In genomic region chr12:52245962-52246577, GRCh38 we compare ENCODE assay signal across 15 cellular contexts. TPM values are rescaled to one million over a fixed set of nuclear protein-coding genes. Genes with fewer than 3 reads are reported as not detected.
DNase-seq lines count a peak whose midpoint lies in the region; ATAC-seq and TF ChIP-seq lines count a peak whose summit lies in the region.
"Had no signal": no experiment of that assay in that cellular context is flagged by ENCODE, and none has a peak within 500 bp of the region (broad histone marks: within the 10 kb centered on the region; RNA-seq: fewer than 3 reads in every experiment).

No MANE protein-coding gene starts in this region.

- H3K4me2 ChIP-seq in skeletal muscle satellite cell (ENCODE audit: low read length): peak overlapping the region; percentile 35

- no peak for ATAC-seq in CD8-positive, alpha-beta T cell
- no peak for ATAC-seq in GM19324 (IDR thresholded peaks at IDR 0.05; ENCODE audit: low FRiP score, unreplicated experiment)
- ATAC-seq: lower lobe of right lung had no signal

- H3K4me1 ChIP-seq in adrenal gland (replicated peaks in 1 of 2) (peaks cover 44 to 56% of the 10 kb centered on the region in 2 donors), skeletal muscle satellite cell (ENCODE audit: control insufficient read depth, insufficient read depth, low read length) (peaks cover 75% of the 10 kb centered on the region), endodermal cell (ENCODE audit: control insufficient read depth, insufficient read depth, low read length) (peaks cover 4% of the 10 kb centered on the region)
- H3K4me1 ChIP-seq in CD8-positive, alpha-beta T cell (ENCODE audit: insufficient read depth, low read length): peaks cover 11% of the 10 kb centered on the region

- no peaks in the 10 kb centered on the region for H3K9me3 ChIP-seq in adrenal gland (replicated peaks in 1 of 3)
- H3K9me3 ChIP-seq in skeletal muscle satellite cell (replicated peaks; ENCODE audit: low read length): no peaks in the 10 kb centered on the region
- no peaks in the 10 kb centered on the region for H3K9me3 ChIP-seq in CD8-positive, alpha-beta T cell (ENCODE audit: low read length)
- H3K9me3 ChIP-seq in endodermal cell (ENCODE audit: control insufficient read depth, low read length): no peaks in the 10 kb centered on the region
- H3K9me3 ChIP-seq: lower lobe of right lung had no signal

- TF ChIP-seq CTCF in adrenal gland (IDR thresholded peaks at IDR 0.05) (no peak), endodermal cell (conservative IDR thresholded peaks at IDR 0.05) (no peak)
- no peak for TF ChIP-seq CTCF in CD8-positive, alpha-beta T cell (IDR thresholded peaks at IDR 0.05)

- H3K9ac ChIP-seq in skeletal muscle satellite cell (ENCODE audit: low read depth, low read length) (no peak overlapping the region), endodermal cell (ENCODE audit: extremely low read depth, low read length, poor library complexity, severe bottlenecking) (no peak overlapping the region)

- no peak for TF ChIP-seq POLR2A in adrenal gland (IDR thresholded peaks at IDR 0.05)

- peaks cover 13% of the 10 kb centered on the region for H3K36me3 Mint-ChIP-seq in activated CD4-positive, alpha-beta T cell treated with anti-CD3 and anti-CD28 coated beads, Interleukin-2, amount 10 ng/mL, durations not matched to agents 24 days and 14 days (ENCODE audit: low read depth)
- H3K36me3 Mint-ChIP-seq in CD8-positive, alpha-beta T cell: no peaks in the 10 kb centered on the region
- no peaks in the 10 kb centered on the region for H3K36me3 Mint-ChIP-seq in endodermal cell (ENCODE audit: low read depth)

- CTCF ChIA-PET in CD8-positive, alpha-beta T cell (lab: Charles Lee): no interaction called here

- POLR2A ChIA-PET in CD8-positive, alpha-beta T cell (lab: Charles Lee): interaction anchor here (0.8 kb wide), 1 partner anchor 10 kb away, joined by 3 read pairs; no protein-coding TSS in a partner anchor

- intact Hi-C loops in activated CD4-positive, alpha-beta T cell treated with anti-CD3 and anti-CD28 coated beads, Interleukin-2, amount 10 ng/mL, durations not matched to agents 24 days and 14 days (cut with micrococcal nuclease): loop anchor here (10.0 kb wide), 1 partner anchor 271 kb away; no protein-coding TSS in a partner anchor
- intact Hi-C loops in adrenal gland (cut with DNase I): no loop called here
- intact Hi-C loops in CD8-positive, alpha-beta T cell (cut with DNase I, micrococcal nuclease): no loop called here

- H3K27ac ChIP-seq in adrenal gland (peak overlapping the region in 4 of 5 donors; percentile 73 to 92 (median 85)), endodermal cell (ENCODE audit: low read depth, low read length) (no peak overlapping the region)
- H3K27ac ChIP-seq in CD8-positive, alpha-beta T cell (ENCODE audit: low read depth, low read length): no peak overlapping the region

- H3K4me3 Mint-ChIP-seq in activated CD4-positive, alpha-beta T cell treated with anti-CD3 and anti-CD28 coated beads, Interleukin-2, amount 10 ng/mL, durations not matched to agents 24 days and 14 days: peak overlapping the region; percentile 91
- no peak overlapping the region for H3K4me3 Mint-ChIP-seq in CD8-positive, alpha-beta T cell
- H3K4me3 Mint-ChIP-seq in endodermal cell: no peak overlapping the region

- no peaks in the 10 kb centered on the region for H3K27me3 Mint-ChIP-seq in activated CD4-positive, alpha-beta T cell treated with anti-CD3 and anti-CD28 coated beads, Interleukin-2, amount 10 ng/mL, durations not matched to agents 24 days and 14 days
- H3K27me3 Mint-ChIP-seq in CD8-positive, alpha-beta T cell (ENCODE audit: low read depth): peaks cover 31% of the 10 kb centered on the region
- H3K27me3 Mint-ChIP-seq in endodermal cell (ENCODE audit: insufficient read depth): peaks cover 36% of the 10 kb centered on the region

- no peaks in the 10 kb centered on the region for H3K9me3 Mint-ChIP-seq in activated CD4-positive, alpha-beta T cell treated with anti-CD3 and anti-CD28 coated beads, Interleukin-2, amount 10 ng/mL, durations not matched to agents 24 days and 14 days
- no peaks in the 10 kb centered on the region for H3K9me3 Mint-ChIP-seq in CD8-positive, alpha-beta T cell
- no peaks in the 10 kb centered on the region for H3K9me3 Mint-ChIP-seq in endodermal cell

- WGBS in adrenal gland, 4 donors: 72 to 91% (median 79%) methylated on average over 6 to 7 of the region's 7 CpGs
- 83 to 84% methylated on average over 2 to 7 of the region's 7 CpGs for WGBS in endodermal cell (ENCODE audit: insufficient coverage in 1 of 2, insufficient read length in 1 of 2), 2 experiments

- H3K27me3 ChIP-seq in adrenal gland: no peaks in the 10 kb centered on the region
- H3K27me3 ChIP-seq in skeletal muscle satellite cell (ENCODE audit: control insufficient read depth, insufficient read depth, low read length): no peaks in the 10 kb centered on the region
- peaks cover 4% of the 10 kb centered on the region for H3K27me3 ChIP-seq in CD8-positive, alpha-beta T cell (ENCODE audit: insufficient read depth, low read length)
- H3K27me3 ChIP-seq in endodermal cell (ENCODE audit: control insufficient read depth, insufficient read depth, low read length, poor library complexity, severe bottlenecking): peaks cover 26% of the 10 kb centered on the region

- H3K27ac Mint-ChIP-seq in activated CD4-positive, alpha-beta T cell treated with anti-CD3 and anti-CD28 coated beads, Interleukin-2, amount 10 ng/mL, durations not matched to agents 24 days and 14 days: peak overlapping the region; percentile 99
- no peak overlapping the region for H3K27ac Mint-ChIP-seq in CD8-positive, alpha-beta T cell
- no peak overlapping the region for H3K27ac Mint-ChIP-seq in endodermal cell

- H3K4me3 ChIP-seq in adrenal gland: no peak overlapping the region
- no peak overlapping the region for H3K4me3 ChIP-seq in skeletal muscle satellite cell (ENCODE audit: low read length)
- no peak overlapping the region for H3K4me3 ChIP-seq in CD8-positive, alpha-beta T cell (ENCODE audit: low read depth, low read length)
- no peak overlapping the region for H3K4me3 ChIP-seq in endodermal cell (ENCODE audit: low read length)
- H3K4me3 ChIP-seq: lower lobe of right lung had no signal

- DNase-seq in activated CD4-positive, alpha-beta T cell treated with anti-CD3 and anti-CD28 coated beads, Interleukin-2, amount 10 ng/mL, durations not matched to agents 24 days and 14 days: no peak
- DNase-seq in activated CD4-positive, alpha-beta T cell treated with anti-CD3 and anti-CD28 coated beads, Interleukin-2, amount 50 U/mL, for 1 hour: no peak
- DNase-seq in M059J (ENCODE audit: low read depth): peak; percentile 60
- no peak for DNase-seq in adrenal gland
- no peak for DNase-seq in CD8-positive, alpha-beta T cell
- DNase-seq in endodermal cell: no peak
- DNase-seq: activated CD4-positive, alpha-beta T cell treated with anti-CD3 and anti-CD28 coated beads for 1 hour; activated naive CD4-positive, alpha-beta T cell; erythroblast; lower lobe of right lung; NCI-H146; NK-92 treated with Interleukin-12 subunit alpha and Interleukin-12 subunit beta, amount 100 ng/mL, for 24 hours had no signal

- H3K36me3 ChIP-seq in adrenal gland (replicated peaks in 1 of 2) (no peaks in the 10 kb centered on the region), skeletal muscle satellite cell (ENCODE audit: insufficient read depth, low read length) (no peaks in the 10 kb centered on the region), endodermal cell (ENCODE audit: control insufficient read depth, insufficient read depth, low read length) (no peaks in the 10 kb centered on the region)
- H3K36me3 ChIP-seq in CD8-positive, alpha-beta T cell (ENCODE audit: insufficient read depth, low read length): no peaks in the 10 kb centered on the region

- H3K4me1 Mint-ChIP-seq in activated CD4-positive, alpha-beta T cell treated with anti-CD3 and anti-CD28 coated beads, Interleukin-2, amount 10 ng/mL, durations not matched to agents 24 days and 14 days: peaks cover 75% of the 10 kb centered on the region
- peaks cover 17% of the 10 kb centered on the region for H3K4me1 Mint-ChIP-seq in CD8-positive, alpha-beta T cell (ENCODE audit: low read depth)
- peaks cover 19% of the 10 kb centered on the region for H3K4me1 Mint-ChIP-seq in endodermal cell

RNA-seq across cellular contexts. Expression of gene KRT7, which starts 13.0 kb away (rescaled TPM):
- 12.3 and 15.8 TPM in 2 replicates for total RNA-seq in activated CD4-positive, alpha-beta T cell treated with anti-CD3 and anti-CD28 coated beads, Interleukin-2, amount 10 ng/mL, durations not matched to agents 24 days and 14 days
- 3.0 and 8.4 TPM in 2 replicates for total RNA-seq in M059J (2014; rRNA removed; shearing (Covaris generic))
- total RNA-seq in adrenal gland (10 to 100 TPM in 2 of 8 donors, 1 to 10 TPM in 6; 1.3 to 13.5 (median 8.4) TPM), endodermal cell (1 to 10 TPM in 1 of 2 donors, not detected in 1; 1.5 TPM)
- polyA plus RNA-seq in adrenal gland: 10 to 100 TPM in 2 of 3 donors, 1 to 10 TPM in 1; 2.1 to 34.8 (median 12.1) TPM
- 2.3 and 12.5 TPM in 2 replicates for total RNA-seq in skeletal muscle satellite cell (2012; rRNA removed)
- total RNA-seq in CD8-positive, alpha-beta T cell: not detected
- polyA plus RNA-seq in endodermal cell (2013, experiment 1 of 2): 1.6 TPM
- 0.37 TPM for polyA plus RNA-seq in endodermal cell (2013, experiment 2 of 2)
- total RNA-seq: cerebellum had no signal

RNA-seq across cellular contexts. Expression of gene KRT86, which starts 28.4 kb away (rescaled TPM):
- total RNA-seq in activated CD4-positive, alpha-beta T cell treated with anti-CD3 and anti-CD28 coated beads, Interleukin-2, amount 10 ng/mL, durations not matched to agents 24 days and 14 days: 0.44 and 0.64 TPM in 2 replicates
- 5.8 and 8.1 TPM in 2 replicates for total RNA-seq in M059J (2014; rRNA removed; shearing (Covaris generic))
- total RNA-seq in adrenal gland (1 to 10 TPM in 5 of 8 donors, under 1 TPM in 3; 0.69 to 6.2 (median 1.4) TPM), endodermal cell (not detected)
- 1 to 10 TPM in 1 of 3 donors, under 1 TPM in 1, not detected in 1; 0.61 to 1.4 TPM for polyA plus RNA-seq in adrenal gland
- 0.22 TPM in 1 of 2 replicates, not detected in the other for total RNA-seq in skeletal muscle satellite cell (2012; rRNA removed)
- total RNA-seq in CD8-positive, alpha-beta T cell: under 1 TPM; 0.31 to 0.54 TPM
- polyA plus RNA-seq in endodermal cell (2013, experiment 1 of 2): not detected
- not detected for polyA plus RNA-seq in endodermal cell (2013, experiment 2 of 2)
- total RNA-seq: cerebellum had no signal

RNA-seq across cellular contexts. Expression of gene KRT81, which starts 45.3 kb away (rescaled TPM):
- not detected in 2 replicates for total RNA-seq in activated CD4-positive, alpha-beta T cell treated with anti-CD3 and anti-CD28 coated beads, Interleukin-2, amount 10 ng/mL, durations not matched to agents 24 days and 14 days
- total RNA-seq in M059J (2014; rRNA removed; shearing (Covaris generic)): 320 and 412 TPM in 2 replicates
- total RNA-seq in adrenal gland (under 1 TPM in 2 of 8 donors, not detected in 6; 0.25 to 0.42 TPM), endodermal cell (not detected)
- polyA plus RNA-seq in adrenal gland: not detected
- total RNA-seq in skeletal muscle satellite cell (2012; rRNA removed): under 0.01 TPM in 1 of 2 replicates, not detected in the other
- total RNA-seq in CD8-positive, alpha-beta T cell: not detected
- not detected for polyA plus RNA-seq in endodermal cell (2013, experiment 1 of 2)
- polyA plus RNA-seq in endodermal cell (2013, experiment 2 of 2): not detected
- total RNA-seq: cerebellum, lower lobe of right lung had no signal

RNA-seq across cellular contexts. Expression of gene KRT80, which starts 54.3 kb away (rescaled TPM):
- not detected in 2 replicates for total RNA-seq in activated CD4-positive, alpha-beta T cell treated with anti-CD3 and anti-CD28 coated beads, Interleukin-2, amount 10 ng/mL, durations not matched to agents 24 days and 14 days
- total RNA-seq in M059J (2014; rRNA removed; shearing (Covaris generic)): 36.6 and 52.7 TPM in 2 replicates
- total RNA-seq in adrenal gland (10 to 100 TPM in 1 of 8 donors, 1 to 10 TPM in 6, under 1 TPM in 1; 0.95 to 14.6 (median 6.3) TPM), endodermal cell (under 1 TPM; 0.07 to 0.09 TPM)
- 1 to 10 TPM; 1.8 to 8.8 (median 2.5) TPM for polyA plus RNA-seq in adrenal gland
- under 0.01 and 1.5 TPM in 2 replicates for total RNA-seq in skeletal muscle satellite cell (2012; rRNA removed)
- not detected for total RNA-seq in CD8-positive, alpha-beta T cell
- polyA plus RNA-seq in endodermal cell (2013, experiment 1 of 2): 0.11 TPM
- polyA plus RNA-seq in endodermal cell (2013, experiment 2 of 2): 0.08 TPM
- total RNA-seq: cerebellum had no signal

Comparison
In these comparisons a context has a peak if more than half of its experiments do, and no peak if none do; other contexts are left out.
1. H3K27ac ChIP-seq: peak in adrenal gland (4 of 5); none in CD8-positive, alpha-beta T cell (single experiment) and endodermal cell (single experiment).
2. RNA of gene KRT81, which starts 45.3 kb away (total RNA-seq): 320 to 412 TPM in M059J; not detected in activated CD4-positive, alpha-beta T cell treated with anti-CD3 and anti-CD28 coated beads, Interleukin-2, amount 10 ng/mL, durations not matched to agents 24 days and 14 days, 0.25 to 0.42 TPM in adrenal gland, not detected in CD8-positive, alpha-beta T cell and not detected in endodermal cell; every median in the first group is over 100 times any median in the second.